ENCODE assay signal across 8 cellular contexts in genomic region chr6:133837801-133838349, GRCh38. TPM values are rescaled to one million over a fixed set of nuclear protein-coding genes. Genes with fewer than 3 reads are reported as not detected.
DNase-seq lines count a peak whose midpoint lies in the region; ATAC-seq, FAIRE-seq and TF ChIP-seq lines count a peak whose summit lies in the region.

No MANE protein-coding gene starts in this region.

- H2AFZ ChIP-seq in hepatocyte, result peak overlapping the region; percentile 53
- peak overlapping the region; percentile 90 for H2AFZ ChIP-seq in smooth muscle cell (ENCODE audit: low read depth)

- no peaks in the 10 kb centered on the region for H3K9me2 ChIP-seq in hepatocyte (replicated peaks; ENCODE audit: insufficient read depth)

- H3K9ac ChIP-seq in smooth muscle cell (ENCODE audit: low read depth), result no peak overlapping the region

- ATAC-seq in GM19023 (IDR thresholded peaks at IDR 0.05; ENCODE audit: unreplicated experiment), result peak; percentile 72

- peak overlapping the region; percentile 74 for H3K4me2 ChIP-seq in hepatocyte
- peak overlapping the region; percentile 87 for H3K4me2 ChIP-seq in smooth muscle cell

- H3F3A ChIP-seq in smooth muscle cell (ENCODE audit: low read depth), result no peaks in the 10 kb centered on the region

- WGBS in hepatocyte (ENCODE audit: low lambda C conversion rate, missing lambda C conversion rate), result 7% methylated on average over 30 of the region's 30 CpGs
- 4% methylated on average over 30 of the region's 30 CpGs for WGBS in smooth muscle cell (ENCODE audit: low lambda C conversion rate)

- no peaks in the 10 kb centered on the region for H3K36me3 ChIP-seq in hepatocyte (replicated peaks; ENCODE audit: insufficient read depth, low read depth)
- H3K36me3 ChIP-seq in smooth muscle cell (ENCODE audit: low read depth), result no peaks in the 10 kb centered on the region

- H3K27ac ChIP-seq in hepatocyte (no peak overlapping the region), smooth muscle cell (ENCODE audit: low read depth) (no peak overlapping the region)

- no peaks in the 10 kb centered on the region for H4K20me1 ChIP-seq in hepatocyte (ENCODE audit: insufficient read depth, poor library complexity, severe bottlenecking)
- H4K20me1 ChIP-seq in smooth muscle cell (ENCODE audit: low read depth), result no peaks in the 10 kb centered on the region

- H3K4me3 ChIP-seq in hepatocyte (peak overlapping the region; percentile 33), smooth muscle cell (peak overlapping the region; percentile 66)

- peak; percentile 72 for FAIRE-seq in HTR-8/SVneo (lab: Jason Lieb, UNC)

- H3K79me2 ChIP-seq in hepatocyte (no peaks in the 10 kb centered on the region), smooth muscle cell (ENCODE audit: low read depth) (no peaks in the 10 kb centered on the region)

- no peaks in the 10 kb centered on the region for H3K9me3 ChIP-seq in hepatocyte (ENCODE audit: low read depth)
- no peaks in the 10 kb centered on the region for H3K9me3 ChIP-seq in smooth muscle cell (replicated peaks; ENCODE audit: low read depth)

- TF ChIP-seq CTCF in AG09319 (IDR thresholded peaks at IDR 0.05; ENCODE audit: low read depth, low read length), result peak; percentile 74
- TF ChIP-seq CTCF in hepatocyte (IDR thresholded peaks at IDR 0.05; ENCODE audit: poor library complexity), result peak; percentile 86
- TF ChIP-seq CTCF in smooth muscle cell (IDR thresholded peaks at IDR 0.05; ENCODE audit: borderline replicate concordance, insufficient read depth, poor library complexity, severe bottlenecking), result peak; percentile 89

- H3K27me3 ChIP-seq in hepatocyte, result no peaks in the 10 kb centered on the region
- peaks cover 3% of the 10 kb centered on the region for H3K27me3 ChIP-seq in smooth muscle cell (ENCODE audit: low read depth)

- H3K4me1 ChIP-seq in hepatocyte (ENCODE audit: insufficient read depth), result no peaks in the 10 kb centered on the region
- H3K4me1 ChIP-seq in smooth muscle cell (ENCODE audit: low read depth), result no peaks in the 10 kb centered on the region

- DNase-seq in AG09319 (ENCODE audit: extremely low read depth, low read depth) (no peak), HTR-8/SVneo (ENCODE audit: insufficient read length, low spot score) (peak; percentile 62), SKM-1 treated with dmso at 0.1 percent for 144 hours (lab: John Stamatoyannopoulos, UW; ENCODE audit: unreplicated experiment) (peak; percentile 42), hepatocyte (ENCODE audit: low spot score) (peak; percentile 83), smooth muscle cell (lab: John Stamatoyannopoulos, UW; ENCODE audit: unreplicated experiment) (peak; percentile 22), hepatic stellate cell (ENCODE audit: low spot score) (no peak)
- peak; percentile 21 for DNase-seq in activated naive CD8-positive, alpha-beta T cell treated with anti-CD3 and anti-CD28 coated beads, Interleukin-2, amount 50 U/mL, for 16 hours (ENCODE audit: low read depth, low spot score)

RNA-seq across cellular contexts. Expression of gene TCF21, which starts 51.0 kb away (rescaled TPM):
- 9.0 and 10.1 TPM in 2 replicates for total RNA-seq in hepatocyte
- 8.2 and 8.6 TPM in 2 replicates for polyA plus RNA-seq in hepatocyte
- 1.2 and 1.3 TPM in 2 replicates for total RNA-seq in smooth muscle cell
- polyA plus RNA-seq in smooth muscle cell, result 2.4 and 3.3 TPM in 2 replicates

Comparison
In these comparisons a context has a peak if more than half of its experiments do, and no peak if none do; other contexts are left out.
1. DNase-seq: peak in HTR-8/SVneo (single experiment), SKM-1 treated with dmso at 0.1 percent for 144 hours (single experiment), activated naive CD8-positive, alpha-beta T cell treated with anti-CD3 and anti-CD28 coated beads, Interleukin-2, amount 50 U/mL, for 16 hours (single experiment), hepatocyte (single experiment) and smooth muscle cell (single experiment); none in AG09319 (single experiment) and hepatic stellate cell (single experiment).
2. Peak in every context shown above with its lines, with median percentiles within 50 percentile points of each other: CTCF ChIP-seq.